Comparison of ENCODE assay signal across 24 cellular contexts in the genomic region with DNA sequence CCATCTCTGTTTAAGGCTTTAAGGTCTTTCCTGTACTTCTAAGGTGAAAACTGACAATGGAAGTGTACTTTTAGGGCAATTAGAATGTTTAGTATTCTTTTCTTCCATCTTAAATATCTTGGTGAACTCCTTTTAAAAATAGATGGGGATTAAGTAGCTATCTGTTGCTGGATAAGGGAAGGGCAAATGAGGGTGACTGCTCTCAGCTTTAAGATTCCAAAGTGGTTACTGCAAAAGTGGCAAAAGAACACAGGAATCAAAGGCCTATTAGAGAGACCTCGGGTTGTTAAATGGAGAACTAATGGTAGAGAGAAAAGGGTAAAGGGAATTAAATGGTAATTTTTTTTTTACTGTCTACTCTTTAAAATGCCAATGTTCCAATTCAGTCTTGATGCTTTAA.
"Had no signal": no experiment of that assay in that cellular context is flagged by ENCODE, and none has a peak within 500 bp of the region (broad histone marks: within the 10 kb centered on the region; RNA-seq: fewer than 3 reads in every experiment).

No MANE protein-coding gene starts in this region.

- H3K4me1 ChIP-seq: body of pancreas, esophagus squamous epithelium, sigmoid colon, spleen, vagina had no signal

- H3K27ac ChIP-seq: body of pancreas, esophagus squamous epithelium, gastroesophageal sphincter, sigmoid colon, spleen, thoracic aorta, vagina had no signal

- H3K27ac Mint-ChIP-seq: activated CD4-positive, alpha-beta memory T cell treated with anti-CD3 and anti-CD28 coated beads, Interleukin-2, amount 10 ng/mL, durations not matched to agents 7 days and 5 days; activated naive CD4-positive, alpha-beta T cell treated with anti-CD3 and anti-CD28 coated beads, Interleukin-2, amount 10 ng/mL, durations not matched to agents 7 days and 5 days; effector memory CD8-positive, alpha-beta T cell; natural killer cell treated with Interleukin-12 subunit alpha and Interleukin-12 subunit beta and Interleukin-15 and Interleukin-18, amount 100 ng/mL, for 72 hours; type B pancreatic cell had no signal

- H3K27me3 ChIP-seq: body of pancreas, esophagus squamous epithelium, gastroesophageal sphincter, sigmoid colon, spleen, vagina had no signal

- H3K36me3 ChIP-seq: esophagus squamous epithelium, gastroesophageal sphincter, sigmoid colon, spleen, thoracic aorta, vagina had no signal

- FAIRE-seq: keratinocyte had no signal

- H3K9me3 ChIP-seq: body of pancreas, esophagus squamous epithelium, gastroesophageal sphincter, spleen, thoracic aorta, vagina had no signal

- H3K4me3 ChIP-seq: body of pancreas, esophagus squamous epithelium, gastroesophageal sphincter, lung, sigmoid colon, spleen, thoracic aorta, vagina had no signal

- ATAC-seq: body of pancreas; effector memory CD8-positive, alpha-beta T cell; gastroesophageal sphincter; natural killer cell treated with Interleukin-12 subunit alpha and Interleukin-12 subunit beta and Interleukin-15 and Interleukin-18, amount 100 ng/mL, for 72 hours had no signal

- H3K4me3 Mint-ChIP-seq: activated CD4-positive, alpha-beta memory T cell treated with anti-CD3 and anti-CD28 coated beads, Interleukin-2, amount 10 ng/mL, durations not matched to agents 7 days and 5 days; activated naive CD4-positive, alpha-beta T cell treated with anti-CD3 and anti-CD28 coated beads, Interleukin-2, amount 10 ng/mL, durations not matched to agents 7 days and 5 days; effector memory CD8-positive, alpha-beta T cell; natural killer cell treated with Interleukin-12 subunit alpha and Interleukin-12 subunit beta and Interleukin-15 and Interleukin-18, amount 100 ng/mL, for 72 hours; type B pancreatic cell had no signal

- H3K9me3 Mint-ChIP-seq: activated CD4-positive, alpha-beta memory T cell treated with anti-CD3 and anti-CD28 coated beads, Interleukin-2, amount 10 ng/mL, durations not matched to agents 7 days and 5 days; activated naive CD4-positive, alpha-beta T cell treated with anti-CD3 and anti-CD28 coated beads, Interleukin-2, amount 10 ng/mL, durations not matched to agents 7 days and 5 days; type B pancreatic cell had no signal

- H3K4me1 Mint-ChIP-seq: activated CD4-positive, alpha-beta memory T cell treated with anti-CD3 and anti-CD28 coated beads, Interleukin-2, amount 10 ng/mL, durations not matched to agents 7 days and 5 days; activated naive CD4-positive, alpha-beta T cell treated with anti-CD3 and anti-CD28 coated beads, Interleukin-2, amount 10 ng/mL, durations not matched to agents 7 days and 5 days had no signal

- DNase-seq: activated CD4-positive, alpha-beta memory T cell treated with anti-CD3 and anti-CD28 coated beads, Interleukin-2, amount 10 ng/mL, durations not matched to agents 7 days and 5 days; activated CD4-positive, alpha-beta T cell treated with anti-CD3 and anti-CD28 coated beads for 48 hours; activated effector memory CD4-positive, alpha-beta T cell treated with anti-CD3 and anti-CD28 coated beads, Interleukin-2, amount 50 U/mL, for 16 hours; activated naive CD4-positive, alpha-beta T cell treated with anti-CD3 and anti-CD28 coated beads, Interleukin-2, amount 10 ng/mL, durations not matched to agents 7 days and 5 days; activated T-cell treated with anti-CD3 and anti-CD28 coated beads for 4 hours; amygdala; body of pancreas; caudate nucleus; effector memory CD8-positive, alpha-beta T cell; esophagus squamous epithelium; head of caudate nucleus; occipital lobe; posterior cingulate gyrus; sigmoid colon; spleen; stimulated activated CD4-positive, alpha-beta T cell treated with anti-CD3 and anti-CD28 coated beads, Interleukin-4, amount 100 ng/mL, for 1 hour; stimulated activated naive CD4-positive, alpha-beta T cell treated with Interleukin-2 at 50 U/mL for 16 hours had no signal

- H3K27me3 Mint-ChIP-seq: activated CD4-positive, alpha-beta memory T cell treated with anti-CD3 and anti-CD28 coated beads, Interleukin-2, amount 10 ng/mL, durations not matched to agents 7 days and 5 days; activated naive CD4-positive, alpha-beta T cell treated with anti-CD3 and anti-CD28 coated beads, Interleukin-2, amount 10 ng/mL, durations not matched to agents 7 days and 5 days; effector memory CD8-positive, alpha-beta T cell; natural killer cell treated with Interleukin-12 subunit alpha and Interleukin-12 subunit beta and Interleukin-15 and Interleukin-18, amount 100 ng/mL, for 72 hours; type B pancreatic cell had no signal

- H3K36me3 Mint-ChIP-seq: activated naive CD4-positive, alpha-beta T cell treated with anti-CD3 and anti-CD28 coated beads, Interleukin-2, amount 10 ng/mL, durations not matched to agents 7 days and 5 days; natural killer cell treated with Interleukin-12 subunit alpha and Interleukin-12 subunit beta and Interleukin-15 and Interleukin-18, amount 100 ng/mL, for 72 hours; type B pancreatic cell had no signal
